12 cellular contexts compared by ENCODE assay signal in genomic region chr9:92147854-92148184, GRCh38. TPM values are rescaled to one million over a fixed set of nuclear protein-coding genes. Genes with fewer than 3 reads are reported as not detected.
DNase-seq lines count a peak whose midpoint lies in the region; ATAC-seq, FAIRE-seq and TF ChIP-seq lines count a peak whose summit lies in the region.
"Had no signal": no experiment of that assay in that cellular context is flagged by ENCODE, and none has a peak within 500 bp of the region (broad histone marks: within the 10 kb centered on the region; RNA-seq: fewer than 3 reads in every experiment).

No MANE protein-coding gene starts in this region.

- TF ChIP-seq CTCF in GM12878 (IDR thresholded peaks at IDR 0.05 in 2 of 3, conservative IDR thresholded peaks at IDR 0.05 in 1 of 3; ENCODE audit: control insufficient read depth in 2 of 3, extremely low read depth in 1 of 3, insufficient read depth in 1 of 3, low read depth in 3 of 3, low read length in 3 of 3) (no peak), right atrium auricular region (IDR thresholded peaks at IDR 0.05) (no peak), stomach (IDR thresholded peaks at IDR 0.05) (no peak)

- no peaks in the 10 kb centered on the region for H3K79me2 ChIP-seq in GM12878 (ENCODE audit: control insufficient read depth, insufficient read depth, low read length)

- no peak for TF ChIP-seq EP300 in GM12878 (IDR thresholded peaks at IDR 0.05; ENCODE audit: borderline replicate concordance in 1 of 2, control insufficient read depth in 1 of 2, low read depth in 2 of 2, low read length in 2 of 2)
- TF ChIP-seq EP300 in stomach (IDR thresholded peaks at IDR 0.05), result no peak

- POLR2A ChIA-PET in GM12878 (lab: Charles Lee), result interaction anchor here (1.0 kb wide), 1 partner anchor 11 kb away, joined by 3 read pairs; no protein-coding TSS in a partner anchor

- RAD21 ChIA-PET in GM12878 (lab: Charles Lee; ENCODE audit: unreplicated experiment), result interaction anchor here (0.6 to 0.7 kb wide), 2 partner anchors 9 to 643 kb away, joined by 3 read pairs; no protein-coding TSS in a partner anchor

- no peaks in the 10 kb centered on the region for H3K27me3 ChIP-seq in GM12878 (replicated peaks in 1 of 2; ENCODE audit: control insufficient read depth in 2 of 2, insufficient read depth in 2 of 2, low read length in 1 of 2)
- no peaks in the 10 kb centered on the region for H3K27me3 ChIP-seq in right atrium auricular region
- H3K27me3 ChIP-seq in stomach, result peaks cover 0 to 2% (median 0%) of the 10 kb centered on the region in 3 donors

- peak overlapping the region; percentile 75 for H3K4me2 ChIP-seq in GM12878 (ENCODE audit: control insufficient read depth, insufficient read depth)

- no TSS peak for BruUV-seq in GM12878 (replicated peaks; lab: Mats Ljungman, UMichigan)

- H3K4me3 ChIP-seq in GM12878, result no peak overlapping the region
- H3K4me3 ChIP-seq in right atrium auricular region, result no peak overlapping the region
- H3K4me3 ChIP-seq in stomach, result no peak overlapping the region
- H3K4me3 ChIP-seq: SK-N-MC had no signal

- no peak for FAIRE-seq in GM12878 (lab: Jason Lieb, UNC)

- no peak overlapping the region for H3K9ac ChIP-seq in GM12878 (ENCODE audit: control insufficient read depth, insufficient read depth, low read length)

- TF ChIP-seq RAD21 in GM12878 (IDR thresholded peaks at IDR 0.05; ENCODE audit: insufficient read depth, low read depth, low read length), result no peak

- WGBS in GM12878 (ENCODE audit: insufficient coverage, insufficient replicate concordance, low lambda C conversion rate, missing lambda C conversion rate), result 59% methylated on average over 8 of the region's 8 CpGs
- 72 to 86% (median 81%) methylated on average over 8 of the region's 8 CpGs for WGBS in stomach, 5 donors

- DNase-seq in GM12878 (ENCODE audit: low read depth, low spot score) (no peak), right atrium auricular region (ENCODE audit: low spot score) (no peak), stomach (no peak), NCI-H446 treated with DMSO at 0.1 percent for 48 hours (lab: John Stamatoyannopoulos, UW) (no peak), EL (no peak), DMS153 treated with DMSO at 0.1 percent for 48 hours (lab: John Stamatoyannopoulos, UW; ENCODE audit: unreplicated experiment) (no peak)
- DNase-seq: activated CD4-positive, alpha-beta T cell treated with anti-CD3 and anti-CD28 coated beads for 4 hours; activated effector memory CD4-positive, alpha-beta T cell treated with Interleukin-2 at 50 U/mL for 16 hours; cortex of kidney had no signal

- SMC1A ChIA-PET in GM12878 (lab: Charles Lee; ENCODE audit: uncharacterized antibody, unreplicated experiment), result interaction anchor here (0.6 to 4.1 kb wide), 2 partner anchors 8 to 185 kb away, joined by 3 to 22 read pairs; no protein-coding TSS in a partner anchor

- in situ Hi-C loops in GM12878 (cut with MboI), result loop anchor here (5.0 kb wide), 1 partner anchor 289 kb away; no protein-coding TSS in a partner anchor

- no peak overlapping the region; the same call in 1 of the 2 replicates for H3K27ac ChIP-seq in GM12878 (ENCODE audit: control insufficient read depth, insufficient read depth)
- H3K27ac ChIP-seq in right atrium auricular region, result peak overlapping the region; percentile 58 to 59
- H3K27ac ChIP-seq in stomach, result peak overlapping the region in 4 of 5 donors; percentile 20 to 61 (median 46)
- H3K27ac ChIP-seq: SK-N-MC had no signal

- ATAC-seq in HG03039 (IDR thresholded peaks at IDR 0.05; ENCODE audit: unreplicated experiment) (peak; percentile 6), GM12878 (no peak; the same call in 2 of the 3 replicates), GM18517 (IDR thresholded peaks at IDR 0.05; ENCODE audit: unreplicated experiment) (no peak)

- H3K9me3 ChIP-seq in GM12878 (replicated peaks; ENCODE audit: control insufficient read depth, insufficient read depth, low read length), result no peaks in the 10 kb centered on the region
- no peaks in the 10 kb centered on the region for H3K9me3 ChIP-seq in right atrium auricular region
- H3K9me3 ChIP-seq in stomach, result no peaks in the 10 kb centered on the region

- intact Hi-C loops in GM12878 (cut with micrococcal nuclease; ENCODE audit: unreplicated experiment) (no loop called here), stomach (cut with DNase I; ENCODE audit: low total_unique reads) (no loop called here)

- H4K20me1 ChIP-seq in GM12878 (ENCODE audit: control insufficient read depth, insufficient read depth), result no peaks in the 10 kb centered on the region

- no peak for TF ChIP-seq POLR2A in GM12878 (IDR thresholded peaks at IDR 0.05; ENCODE audit: low read depth, low read length)
- TF ChIP-seq POLR2A in stomach (IDR thresholded peaks at IDR 0.05), result no peak

- H3K36me3 ChIP-seq in GM12878 (ENCODE audit: control insufficient read depth in 2 of 2, insufficient read depth in 2 of 2, low read length in 1 of 2) (no peaks in the 10 kb centered on the region), right atrium auricular region (no peaks in the 10 kb centered on the region), stomach (no peaks in the 10 kb centered on the region)

- H2AFZ ChIP-seq in GM12878 (ENCODE audit: control insufficient read depth, low read depth, low read length), result peak overlapping the region; percentile 89

- peaks cover 14% of the 10 kb centered on the region for H3K4me1 ChIP-seq in GM12878 (ENCODE audit: control insufficient read depth, insufficient read depth, low read length)
- peaks cover 0 to 18% of the 10 kb centered on the region in 2 donors for H3K4me1 ChIP-seq in right atrium auricular region
- peaks cover 0 to 20% (median 14%) of the 10 kb centered on the region in 4 donors for H3K4me1 ChIP-seq in stomach

- CTCF ChIA-PET in GM12878 (lab: Yijun Ruan, JAX), result interaction anchor here (0.8 to 4.3 kb wide), 4 partner anchors 9 to 487 kb away, joined by 3 to 51 read pairs (median 3); no protein-coding TSS in a partner anchor

TF ChIP-seq in GM12878, 131 proteins besides CTCF, POLR2A, EP300 and RAD21:
- TF ChIP-seq BACH1 (IDR thresholded peaks at IDR 0.05; ENCODE audit: borderline replicate concordance) (0 out of 2 replicates have a peak, but pooled peaks have one; percentile 1), PAX5 (IDR thresholded peaks at IDR 0.05; ENCODE audit: borderline replicate concordance, low read depth, low read length) (no peak)

RNA-seq across cellular contexts. Expression of gene SPTLC1, which starts 32.6 kb away (rescaled TPM):
- total RNA-seq in GM12878 (2013; cell fraction: nucleolus; rRNA removed), result 126 and 134 TPM in 2 replicates
- 46.2 and 55.7 TPM in 2 replicates for total RNA-seq in GM12878 (2014; rRNA removed)
- 45.7 and 48.4 TPM in 2 replicates for total RNA-seq in GM12878 (2014; rRNA removed; fragmentation: Illumina TruSeq; extraction: Trizol)
- 37.3 and 38.0 TPM in 2 replicates for total RNA-seq in GM12878 (2021)
- 23.7 TPM for polyA plus RNA-seq in GM12878 (2011; ENCODE audit: low read depth)
- 68.7 and 93.6 TPM in 2 replicates for polyA plus RNA-seq in GM12878 (2011; rRNA removed)
- 37.3 and 41.4 TPM in 2 replicates for polyA plus RNA-seq in GM12878 (2011; cell fraction: cytosol; rRNA removed)
- polyA plus RNA-seq in GM12878 (2011; cell fraction: nucleus; rRNA removed), result 46.9 and 47.8 TPM in 2 replicates
- 29.7 and 30.6 TPM in 2 replicates for polyA plus RNA-seq in GM12878 (2012)
- 56.2 and 69.8 TPM in 2 replicates for polyA plus RNA-seq in GM12878 (2014; fragmentation: Illumina TruSeq; extraction: Trizol)
- polyA plus RNA-seq in GM12878 (2014; fragmentation: Nextera tagmentation; extraction: Ambion mirVana), result 10 to 100 TPM; 41.7 to 61.3 TPM
- polyA plus RNA-seq in GM12878 (2014; rRNA removed), result 39.4 and 49.4 TPM in 2 replicates
- polyA plus RNA-seq in GM12878 (2016; fragmentation: Nextera tagmentation; extraction: Ambion mirVana), result 10 to 100 TPM; 61.8 to 61.9 TPM
- 51.1 and 64.0 TPM in 2 replicates for polyA minus RNA-seq in GM12878 (2011; rRNA and poly(A)+ RNA removed)
- polyA minus RNA-seq in GM12878 (2011; cell fraction: cytosol; rRNA and poly(A)+ RNA removed), result 16.2 and 19.4 TPM in 2 replicates
- polyA minus RNA-seq in GM12878 (2011; cell fraction: nucleus; rRNA and poly(A)+ RNA removed), result 29.6 and 45.8 TPM in 2 replicates
- 10 to 100 TPM; 40.6 to 41.8 TPM for total RNA-seq in right atrium auricular region
- 100 to 1,000 TPM in 3 of 5 donors, 10 to 100 TPM in 2; 34.6 to 157 (median 145) TPM for total RNA-seq in stomach
- polyA plus RNA-seq in stomach, result 10 to 100 TPM; 14.4 to 26.1 (median 15.9) TPM
